ENCODE assay signal across 29 cellular contexts in genomic region chr7:128873234-128873633, GRCh38. TPM values are rescaled to one million over a fixed set of nuclear protein-coding genes. Genes with fewer than 3 reads are reported as not detected.
"Had no signal": no experiment of that assay in that cellular context is flagged by ENCODE, and none has a peak within 500 bp of the region (broad histone marks: within the 10 kb centered on the region; RNA-seq: fewer than 3 reads in every experiment).

No MANE protein-coding gene starts in this region.

- ATAC-seq: esophagus mucosa; gastrocnemius medialis; heart left ventricle; left lobe of liver; natural killer cell; pancreas; stimulated activated naive B cell treated with anti-CD40 and anti-IgM and Interleukin-4, amounts not matched to agents 10 μg/mL and 1 μg/mL and 100 μg/mL, for 72 hours; upper lobe of right lung had no signal

- H3K4me3 ChIP-seq: colonic mucosa, gastrocnemius medialis, heart left ventricle, hepatocyte, lung, pancreas, right atrium auricular region, skin epidermis, thoracic aorta, tibial nerve, upper lobe of right lung, uterus had no signal

- FAIRE-seq: kidney, pancreas had no signal

- H3K27me3 ChIP-seq: colonic mucosa, gastrocnemius medialis, pancreas, right atrium auricular region, uterus had no signal

- H3K27ac Mint-ChIP-seq: dendritic cell treated with granulocyte-macrophage colony-stimulating factor and Interleukin-4, amounts not matched to agents 40 ng/mL and 50 ng/mL, for 4 days; endodermal cell; memory B cell; natural killer cell; progenitor cell of endocrine pancreas; stimulated activated naive B cell treated with anti-CD40 and anti-IgM and Interleukin-4, amounts not matched to agents 10 μg/mL and 1 μg/mL and 100 μg/mL, for 72 hours; stimulated activated naive CD8-positive, alpha-beta T cell treated with anti-CD3 and anti-CD28 coated beads, Interleukin-15, Interleukin-2, amounts not matched to agents 100 ng/mL and 50 ng/mL, for 24 hours had no signal

- H3K36me3 Mint-ChIP-seq: memory B cell, natural killer cell had no signal

- H2AFZ ChIP-seq: hepatocyte had no signal

- DNase-seq: colonic mucosa; effector CD8-positive, alpha-beta T cell; foreskin fibroblast; natural killer cell; stimulated activated CD4-positive, alpha-beta T cell treated with anti-CD3 and anti-CD28 coated beads, Interleukin-15, amount 100 ng/mL, for 24 hours; stimulated activated CD4-positive, alpha-beta T cell treated with anti-CD3 and anti-CD28 coated beads, Interleukin-2, amount 100 ng/mL, for 48 hours; stimulated activated naive B cell treated with anti-CD40 and anti-IgM and Interleukin-4, amounts not matched to agents 10 μg/mL and 1 μg/mL and 100 μg/mL, for 72 hours; upper lobe of right lung; uterus had no signal

- H3K36me3 ChIP-seq: colonic mucosa, gastrocnemius medialis, heart left ventricle, neutrophil, pancreas, right atrium auricular region, thoracic aorta, tibial nerve, upper lobe of right lung, uterus had no signal

- H3K4me3 Mint-ChIP-seq: dendritic cell treated with granulocyte-macrophage colony-stimulating factor and Interleukin-4, amounts not matched to agents 40 ng/mL and 50 ng/mL, for 4 days; endodermal cell; memory B cell; natural killer cell; neural crest cell; stimulated activated naive B cell treated with anti-CD40 and anti-IgM and Interleukin-4, amounts not matched to agents 10 μg/mL and 1 μg/mL and 100 μg/mL, for 72 hours; stimulated activated naive CD8-positive, alpha-beta T cell treated with anti-CD3 and anti-CD28 coated beads, Interleukin-15, Interleukin-2, amounts not matched to agents 100 ng/mL and 50 ng/mL, for 24 hours had no signal

- H3K9me3 Mint-ChIP-seq: dendritic cell treated with granulocyte-macrophage colony-stimulating factor and Interleukin-4, amounts not matched to agents 40 ng/mL and 50 ng/mL, for 4 days; endodermal cell; memory B cell; natural killer cell; neural crest cell; stimulated activated naive B cell treated with anti-CD40 and anti-IgM and Interleukin-4, amounts not matched to agents 10 μg/mL and 1 μg/mL and 100 μg/mL, for 72 hours; stimulated activated naive CD8-positive, alpha-beta T cell treated with anti-CD3 and anti-CD28 coated beads, Interleukin-15, Interleukin-2, amounts not matched to agents 100 ng/mL and 50 ng/mL, for 24 hours had no signal

- H3K9me3 ChIP-seq: colonic mucosa, gastrocnemius medialis, heart left ventricle, neutrophil, pancreas, right atrium auricular region, thoracic aorta, tibial nerve, upper lobe of right lung, uterus had no signal

- H3K27ac ChIP-seq: colonic mucosa, epithelial cell of prostate, gastrocnemius medialis, heart left ventricle, hepatocyte, neutrophil, pancreas, right atrium auricular region, skin epidermis, thoracic aorta, tibial nerve, upper lobe of right lung, uterus had no signal

- H3K4me2 ChIP-seq: hepatocyte had no signal

- H3K79me2 ChIP-seq: hepatocyte had no signal

RNA-seq across cellular contexts. Expression of gene KCP, which starts 37.3 kb away (rescaled TPM):
- total RNA-seq: right atrium auricular region had no signal
